Comparison of ENCODE assay signal across 19 cellular contexts in the genomic region with DNA sequence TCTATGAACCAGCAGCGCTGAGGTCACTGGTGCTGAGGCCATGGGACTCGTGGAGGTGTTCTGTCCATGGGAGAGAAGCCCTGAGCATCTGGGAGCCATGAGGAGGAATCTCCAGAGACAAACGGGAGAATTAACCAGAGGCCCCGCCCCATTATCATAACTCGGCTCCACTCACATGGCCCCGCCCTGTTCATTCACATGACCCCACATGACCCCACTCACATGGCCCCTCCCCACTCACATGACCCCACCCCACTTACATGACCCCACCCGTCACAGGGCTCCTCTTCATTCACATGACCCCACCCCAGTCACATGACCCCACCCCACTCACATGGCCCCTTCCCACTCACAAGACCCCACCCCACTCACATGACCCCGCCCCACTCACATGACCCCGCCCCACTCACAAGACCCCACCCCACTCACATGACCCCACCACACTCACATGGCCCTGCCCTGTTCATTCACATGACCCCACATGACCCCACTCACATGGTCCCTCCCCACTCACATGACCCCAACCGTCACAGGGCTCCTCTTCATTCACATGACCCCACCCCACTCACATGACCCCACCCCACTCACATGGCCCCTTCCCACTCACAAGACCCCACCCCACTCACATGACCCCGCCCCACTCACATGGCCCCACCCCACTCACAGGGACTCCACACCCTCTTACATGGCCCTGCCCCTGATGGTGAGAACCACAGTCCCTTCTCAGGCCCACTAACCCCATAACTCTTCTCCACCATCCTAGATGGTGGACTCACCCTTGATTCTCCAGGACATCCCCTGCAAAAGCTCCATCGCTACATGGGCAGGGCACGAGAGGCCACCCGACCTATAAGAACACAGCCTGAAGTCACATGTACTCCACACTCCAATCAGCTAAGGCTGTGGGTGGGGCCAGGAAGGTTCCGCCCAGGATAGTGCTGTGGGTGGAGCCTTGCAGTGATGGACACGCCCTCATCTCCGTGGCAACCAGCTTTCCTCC.
A peak's percentile ranks its signal among the peaks of the same experiment; 100 is the strongest.
DNase-seq lines count a peak whose midpoint lies in the region; ATAC-seq and TF ChIP-seq lines count a peak whose summit lies in the region.
"Had no signal": no experiment of that assay in that cellular context is flagged by ENCODE, and none has a peak within 500 bp of the region (broad histone marks: within the 10 kb centered on the region; RNA-seq: fewer than 3 reads in every experiment).

No MANE protein-coding gene starts in this region.

- no peak for TF ChIP-seq CTCF in activated CD8-positive, alpha-beta T cell treated with anti-CD3 and anti-CD28 coated beads for 36 hours (IDR thresholded peaks at IDR 0.05)
- no peak for TF ChIP-seq CTCF in testis (IDR thresholded peaks at IDR 0.05)

- CTCF ChIA-PET in activated CD8-positive, alpha-beta T cell treated with anti-CD3 and anti-CD28 coated beads for 36 hours (lab: Charles Lee), result no interaction called here

- WGBS in testis, 2 donors, result 50 to 62% methylated on average over 15 to 17 of the region's 17 CpGs

- no peaks in the 10 kb centered on the region for H3K9me3 ChIP-seq in testis
- H3K9me3 ChIP-seq: ascending aorta, heart right ventricle had no signal

- no peaks in the 10 kb centered on the region for H3K27me3 Mint-ChIP-seq in activated CD8-positive, alpha-beta T cell treated with anti-CD3 and anti-CD28 coated beads for 36 hours

- no peak for DNase-seq in activated naive CD4-positive, alpha-beta T cell treated with anti-CD3 and anti-CD28 coated beads, Interleukin-2, amount 50 U/mL, for 72 hours (ENCODE audit: low spot score in 2 of 2)
- DNase-seq in activated naive CD4-positive, alpha-beta T cell treated with anti-CD3 and anti-CD28 coated beads, Interleukin-2, amount 50 U/mL, for 16 hours, result no peak
- peak; percentile 11 for DNase-seq in activated CD8-positive, alpha-beta T cell treated with anti-CD3 and anti-CD28 coated beads for 36 hours
- DNase-seq in testis (peak; percentile 77), DMS79 (lab: John Stamatoyannopoulos, UW) (no peak)
- DNase-seq: activated CD8-positive, alpha-beta memory T cell treated with anti-CD3 and anti-CD28 coated beads, Interleukin-2, amount 50 U/mL, for 4 hours; activated gamma-delta T cell treated with Interleukin-2 at 50 U/mL for 16 hours; CD8-positive, alpha-beta memory T cell; heart right ventricle; kidney; NCI-H1417; SHP77; stimulated activated naive CD4-positive, alpha-beta T cell treated with Interleukin-2 at 50 U/mL for 16 hours had no signal

- no peaks in the 10 kb centered on the region for H3K36me3 ChIP-seq in testis (ENCODE audit: low read depth, missing control alignments)
- H3K36me3 ChIP-seq: ascending aorta, heart right ventricle, neural progenitor cell had no signal

- no peak overlapping the region for H3K4me3 Mint-ChIP-seq in activated CD8-positive, alpha-beta T cell treated with anti-CD3 and anti-CD28 coated beads for 36 hours
- H3K4me3 Mint-ChIP-seq: CD8-positive, alpha-beta memory T cell; mesothelial cell of epicardium; neural progenitor cell had no signal

- POLR2A ChIA-PET in activated CD8-positive, alpha-beta T cell treated with anti-CD3 and anti-CD28 coated beads for 36 hours (lab: Charles Lee), result no interaction called here

- H3K9me3 Mint-ChIP-seq in activated naive CD4-positive, alpha-beta T cell treated with anti-CD3 and anti-CD28 coated beads, Interleukin-2, amount 50 U/mL, for 72 hours, result no peaks in the 10 kb centered on the region
- H3K9me3 Mint-ChIP-seq in activated CD8-positive, alpha-beta T cell treated with anti-CD3 and anti-CD28 coated beads for 36 hours, result no peaks in the 10 kb centered on the region
- H3K9me3 Mint-ChIP-seq: CD8-positive, alpha-beta memory T cell; mesothelial cell of epicardium; neural progenitor cell had no signal

- no peak overlapping the region for H3K27ac ChIP-seq in testis
- H3K27ac ChIP-seq: ascending aorta, heart right ventricle, neural progenitor cell had no signal

- no peaks in the 10 kb centered on the region for H3K4me1 ChIP-seq in testis
- H3K4me1 ChIP-seq: ascending aorta, heart right ventricle, neural progenitor cell had no signal

- H3K27me3 ChIP-seq in testis, result no peaks in the 10 kb centered on the region
- H3K27me3 ChIP-seq: ascending aorta, neural progenitor cell had no signal

- H3K36me3 Mint-ChIP-seq in activated naive CD4-positive, alpha-beta T cell treated with anti-CD3 and anti-CD28 coated beads, Interleukin-2, amount 50 U/mL, for 72 hours, result no peaks in the 10 kb centered on the region
- H3K36me3 Mint-ChIP-seq in activated CD8-positive, alpha-beta T cell treated with anti-CD3 and anti-CD28 coated beads for 36 hours (ENCODE audit: low read depth), result no peaks in the 10 kb centered on the region
- H3K36me3 Mint-ChIP-seq: CD8-positive, alpha-beta memory T cell; mesothelial cell of epicardium; neural progenitor cell had no signal

- TF ChIP-seq POLR2A in testis (IDR thresholded peaks at IDR 0.05), result no peak
- TF ChIP-seq POLR2A in GM18505 (IDR thresholded peaks at IDR 0.05; ENCODE audit: borderline replicate concordance, extremely low read depth, insufficient read depth, insufficient read length), result no peak

- no peak overlapping the region for H3K27ac Mint-ChIP-seq in activated naive CD4-positive, alpha-beta T cell treated with anti-CD3 and anti-CD28 coated beads, Interleukin-2, amount 50 U/mL, for 72 hours
- H3K27ac Mint-ChIP-seq in activated CD8-positive, alpha-beta T cell treated with anti-CD3 and anti-CD28 coated beads for 36 hours, result no peak overlapping the region
- H3K27ac Mint-ChIP-seq: CD8-positive, alpha-beta memory T cell; mesothelial cell of epicardium; neural progenitor cell had no signal

- no peaks in the 10 kb centered on the region for H3K4me1 Mint-ChIP-seq in activated CD8-positive, alpha-beta T cell treated with anti-CD3 and anti-CD28 coated beads for 36 hours (ENCODE audit: low read depth)
- H3K4me1 Mint-ChIP-seq: CD8-positive, alpha-beta memory T cell; mesothelial cell of epicardium had no signal

- peak; percentile 58 to 59 for ATAC-seq in activated naive CD4-positive, alpha-beta T cell treated with anti-CD3 and anti-CD28 coated beads, Interleukin-2, amount 50 U/mL, for 72 hours
- ATAC-seq in HG03354 (IDR thresholded peaks at IDR 0.05; ENCODE audit: poor library complexity, severe bottlenecking, unreplicated experiment) (peak; percentile 49), GM18505 (IDR thresholded peaks at IDR 0.05; ENCODE audit: unreplicated experiment) (no peak), HG02981 (IDR thresholded peaks at IDR 0.05; ENCODE audit: unreplicated experiment) (no peak)
- ATAC-seq in activated CD8-positive, alpha-beta T cell treated with anti-CD3 and anti-CD28 coated beads for 36 hours, result peak; percentile 81
- ATAC-seq: heart right ventricle had no signal

- H3K4me3 ChIP-seq in testis, result no peak overlapping the region
- H3K4me3 ChIP-seq: ascending aorta, heart right ventricle, neural progenitor cell had no signal

- intact Hi-C loops in activated CD8-positive, alpha-beta T cell treated with anti-CD3 and anti-CD28 coated beads for 36 hours (cut with micrococcal nuclease), result no loop called here
- intact Hi-C loops in testis (cut with DNase I; ENCODE audit: low total_unique reads), result no loop called here

Comparison
In these comparisons a context has a peak if more than half of its experiments do, and no peak if none do; other contexts are left out.
1. ATAC-seq: peak in activated naive CD4-positive, alpha-beta T cell treated with anti-CD3 and anti-CD28 coated beads, Interleukin-2, amount 50 U/mL, for 72 hours (2 of 2), HG03354 (single experiment) and activated CD8-positive, alpha-beta T cell treated with anti-CD3 and anti-CD28 coated beads for 36 hours (single experiment); none in GM18505 (single experiment) and HG02981 (single experiment).
2. DNase-seq: peak in activated CD8-positive, alpha-beta T cell treated with anti-CD3 and anti-CD28 coated beads for 36 hours (single experiment) and testis (single experiment); none in activated naive CD4-positive, alpha-beta T cell treated with anti-CD3 and anti-CD28 coated beads, Interleukin-2, amount 50 U/mL, for 72 hours (0 of 2), activated naive CD4-positive, alpha-beta T cell treated with anti-CD3 and anti-CD28 coated beads, Interleukin-2, amount 50 U/mL, for 16 hours (single experiment) and DMS79 (single experiment).